In genomic region chr9:109179801-109180523, GRCh38 we compare ENCODE assay signal across 1 cellular context.
TF ChIP-seq lines count a peak whose summit lies in the region.

No MANE protein-coding gene starts in this region.

TF ChIP-seq in H1, 55 proteins besides CTCF, POLR2A, EP300 and RAD21:
- TF ChIP-seq KDM1A (IDR thresholded peaks at IDR 0.05; ENCODE audit: borderline replicate concordance, low read length) (no peak), EZH2 (IDR thresholded peaks at IDR 0.05; ENCODE audit: low read depth, low read length, severe bottlenecking) (no peak), SP4 (IDR thresholded peaks at IDR 0.05; ENCODE audit: low read length) (no peak), TBP (IDR thresholded peaks at IDR 0.05; ENCODE audit: low read depth, low read length) (no peak), SAP30 (IDR thresholded peaks at IDR 0.05; ENCODE audit: insufficient read depth, insufficient replicate concordance, low read length) (no peak), POLR2AphosphoS5 (IDR thresholded peaks at IDR 0.05; ENCODE audit: low read depth, low read length) (no peak), MAX (IDR thresholded peaks at IDR 0.05) (no peak)
